17 cellular contexts compared by ENCODE assay signal in the genomic region with DNA sequence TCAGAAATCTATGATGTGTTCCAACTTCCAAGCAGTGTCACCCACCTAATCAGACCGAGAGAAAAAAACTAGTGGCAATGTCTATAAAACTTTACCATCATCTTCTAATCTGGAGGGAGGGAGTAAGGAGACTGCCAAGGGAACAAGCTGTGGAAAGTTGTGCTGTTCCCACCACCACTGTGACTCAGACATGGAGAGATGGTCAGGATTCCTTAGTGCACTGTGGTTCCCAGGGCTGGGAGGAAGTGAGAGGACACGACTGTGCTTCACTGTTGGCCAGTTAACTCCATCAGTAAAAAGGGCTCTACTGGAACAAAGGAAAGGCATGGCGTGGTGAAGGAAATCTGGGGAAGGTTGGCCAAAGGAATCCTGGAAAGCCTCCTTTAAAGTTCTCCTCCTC. TPM values are rescaled to one million over a fixed set of nuclear protein-coding genes. Genes with fewer than 3 reads are reported as not detected.
DNase-seq lines count a peak whose midpoint lies in the region; ATAC-seq and TF ChIP-seq lines count a peak whose summit lies in the region.
"Had no signal": no experiment of that assay in that cellular context is flagged by ENCODE, and none has a peak within 500 bp of the region (broad histone marks: within the 10 kb centered on the region; RNA-seq: fewer than 3 reads in every experiment).

No MANE protein-coding gene starts in this region.

- no peaks in the 10 kb centered on the region for H3K4me1 ChIP-seq in body of pancreas
- H3K4me1 ChIP-seq: breast epithelium had no signal

- no peak overlapping the region for H3K27ac ChIP-seq in body of pancreas
- H3K27ac ChIP-seq: breast epithelium had no signal

- H3K4me1 Mint-ChIP-seq in stimulated activated naive CD8-positive, alpha-beta T cell treated with anti-CD3 and anti-CD28 coated beads, Interleukin-15, amount 100 ng/mL, for 72 hours = no peaks in the 10 kb centered on the region
- H3K4me1 Mint-ChIP-seq in mesothelial cell of epicardium = no peaks in the 10 kb centered on the region
- H3K4me1 Mint-ChIP-seq: natural killer cell had no signal

- TF ChIP-seq CTCF in body of pancreas (IDR thresholded peaks at IDR 0.05) (no peak), mesothelial cell of epicardium (IDR thresholded peaks at IDR 0.05; ENCODE audit: unreplicated experiment) (no peak)

- H3K4me3 ChIP-seq in body of pancreas = no peak overlapping the region
- H3K4me3 ChIP-seq: breast epithelium, K562 had no signal

- no peak overlapping the region for H3K27ac Mint-ChIP-seq in stimulated activated naive CD8-positive, alpha-beta T cell treated with anti-CD3 and anti-CD28 coated beads, Interleukin-15, amount 100 ng/mL, for 72 hours
- H3K27ac Mint-ChIP-seq in mesothelial cell of epicardium = no peak overlapping the region
- H3K27ac Mint-ChIP-seq: activated T-helper 1 cell treated with anti-CD3 and anti-CD28 coated beads, Interleukin-12 subunit alpha, Interleukin-12 subunit beta, Interleukin-2, Interleukin-4 antibody, amounts not matched to agents 30 ng/mL and 10 ng/mL and 1 ng/mL, durations not matched to agents 14 hours and 24 hours and 36 hours; B cell; natural killer cell had no signal

- no peaks in the 10 kb centered on the region for H3K9me3 ChIP-seq in body of pancreas
- H3K9me3 ChIP-seq: breast epithelium had no signal

- intact Hi-C loops in body of pancreas (cut with DNase I) = no loop called here

- TF ChIP-seq POLR2A in body of pancreas (IDR thresholded peaks at IDR 0.05) = no peak

- no peaks in the 10 kb centered on the region for H3K36me3 Mint-ChIP-seq in mesothelial cell of epicardium
- H3K36me3 Mint-ChIP-seq: natural killer cell had no signal

- no peaks in the 10 kb centered on the region for H3K36me3 ChIP-seq in body of pancreas (replicated peaks in 1 of 2; ENCODE audit: insufficient read depth in 1 of 2, low read depth in 2 of 2)
- H3K36me3 ChIP-seq: breast epithelium had no signal

- no peak overlapping the region for H3K4me3 Mint-ChIP-seq in stimulated activated naive CD8-positive, alpha-beta T cell treated with anti-CD3 and anti-CD28 coated beads, Interleukin-15, amount 100 ng/mL, for 72 hours
- no peak overlapping the region for H3K4me3 Mint-ChIP-seq in mesothelial cell of epicardium
- H3K4me3 Mint-ChIP-seq: activated T-helper 1 cell treated with anti-CD3 and anti-CD28 coated beads, Interleukin-12 subunit alpha, Interleukin-12 subunit beta, Interleukin-2, Interleukin-4 antibody, amounts not matched to agents 30 ng/mL and 10 ng/mL and 1 ng/mL, durations not matched to agents 14 hours and 24 hours and 36 hours; B cell; natural killer cell had no signal

- peak; percentile 35 for ATAC-seq in body of pancreas
- no peak for ATAC-seq in stimulated activated naive CD8-positive, alpha-beta T cell treated with anti-CD3 and anti-CD28 coated beads, Interleukin-15, amount 100 ng/mL, for 72 hours
- ATAC-seq: K562, natural killer cell had no signal

- no peaks in the 10 kb centered on the region for H3K27me3 Mint-ChIP-seq in stimulated activated naive CD8-positive, alpha-beta T cell treated with anti-CD3 and anti-CD28 coated beads, Interleukin-15, amount 100 ng/mL, for 72 hours
- no peaks in the 10 kb centered on the region for H3K27me3 Mint-ChIP-seq in mesothelial cell of epicardium (ENCODE audit: low read depth)
- H3K27me3 Mint-ChIP-seq: B cell had no signal

- WGBS in body of pancreas, 2 donors = 39 to 51% methylated on average over 3 of the region's 3 CpGs

- H3K9me3 Mint-ChIP-seq in stimulated activated naive CD8-positive, alpha-beta T cell treated with anti-CD3 and anti-CD28 coated beads, Interleukin-15, amount 100 ng/mL, for 72 hours = no peaks in the 10 kb centered on the region
- H3K9me3 Mint-ChIP-seq in mesothelial cell of epicardium = no peaks in the 10 kb centered on the region
- H3K9me3 Mint-ChIP-seq: activated T-helper 1 cell treated with anti-CD3 and anti-CD28 coated beads, Interleukin-12 subunit alpha, Interleukin-12 subunit beta, Interleukin-2, Interleukin-4 antibody, amounts not matched to agents 30 ng/mL and 10 ng/mL and 1 ng/mL, durations not matched to agents 14 hours and 24 hours and 36 hours; natural killer cell had no signal

- DNase-seq in AG08395 (ENCODE audit: low spot score) = peak; percentile 90
- DNase-seq in HS-27A (ENCODE audit: low read depth) = peak; percentile 59
- peak in 2 of 4 donors; percentile 14 to 34 for DNase-seq in body of pancreas
- DNase-seq in kidney tubule cell (ENCODE audit: low spot score) = peak; percentile 83
- DNase-seq in activated T-cell treated with anti-CD3 and anti-CD28 coated beads, Interleukin-2, amount 50 U/mL, for 48 hours = no peak
- no peak for DNase-seq in stimulated activated naive CD8-positive, alpha-beta T cell treated with anti-CD3 and anti-CD28 coated beads, Interleukin-15, amount 100 ng/mL, for 72 hours
- no peak for DNase-seq in mesothelial cell of epicardium (ENCODE audit: low spot score in 2 of 2, unreplicated experiment in 2 of 2)
- no peak for DNase-seq in stimulated activated CD4-positive, alpha-beta T cell treated with anti-CD3 and anti-CD28 coated beads, Interleukin-2, amount 100 ng/mL, for 48 hours
- DNase-seq: activated CD4-positive, alpha-beta T cell treated with anti-CD3 and anti-CD28 coated beads for 48 hours; natural killer cell; NCI-H1930; NK-92 treated with Interleukin-12 subunit alpha and Interleukin-12 subunit beta, amount 100 ng/mL, for 24 hours; stimulated activated CD8-positive, alpha-beta memory T cell treated with anti-CD3 and anti-CD28 coated beads, Interleukin-4, amount 100 ng/mL, for 48 hours had no signal

- no peaks in the 10 kb centered on the region for H3K27me3 ChIP-seq in body of pancreas
- H3K27me3 ChIP-seq: breast epithelium had no signal

RNA-seq across cellular contexts. Expression of gene TICAM2, which starts 18.8 kb away (rescaled TPM):
- total RNA-seq in body of pancreas = 1 to 10 TPM in 1 of 2 donors, under 1 TPM in 1; 0.52 to 1.6 TPM
- 1.6 to 2.1 TPM (median 1.6 TPM) in 3 replicates for total RNA-seq in mesothelial cell of epicardium

RNA-seq across cellular contexts. Expression of gene FEM1C, which starts 38.9 kb away (rescaled TPM):
- total RNA-seq in body of pancreas (10 to 100 TPM in 1 of 2 donors, 1 to 10 TPM in 1; 4.9 to 11.9 TPM), mesothelial cell of epicardium (15.2 to 15.9 TPM (median 15.5 TPM) in 3 replicates)

RNA-seq across cellular contexts. Expression of gene TMED7, which starts 42.4 kb away (rescaled TPM):
- total RNA-seq in body of pancreas (10 to 100 TPM; 40.5 to 51.4 TPM), mesothelial cell of epicardium (73.3 to 76.7 TPM (median 76.0 TPM) in 3 replicates)

Comparison
In these comparisons a context has a peak if more than half of its experiments do, and no peak if none do; other contexts are left out.
1. DNase-seq: peak in AG08395 (single experiment), HS-27A (single experiment) and kidney tubule cell (single experiment); none in activated T-cell treated with anti-CD3 and anti-CD28 coated beads, Interleukin-2, amount 50 U/mL, for 48 hours (0 of 2), stimulated activated naive CD8-positive, alpha-beta T cell treated with anti-CD3 and anti-CD28 coated beads, Interleukin-15, amount 100 ng/mL, for 72 hours (0 of 2), mesothelial cell of epicardium (0 of 2) and stimulated activated CD4-positive, alpha-beta T cell treated with anti-CD3 and anti-CD28 coated beads, Interleukin-2, amount 100 ng/mL, for 48 hours (0 of 2).